ENCODE assay signal across 9 cellular contexts in the genomic region with DNA sequence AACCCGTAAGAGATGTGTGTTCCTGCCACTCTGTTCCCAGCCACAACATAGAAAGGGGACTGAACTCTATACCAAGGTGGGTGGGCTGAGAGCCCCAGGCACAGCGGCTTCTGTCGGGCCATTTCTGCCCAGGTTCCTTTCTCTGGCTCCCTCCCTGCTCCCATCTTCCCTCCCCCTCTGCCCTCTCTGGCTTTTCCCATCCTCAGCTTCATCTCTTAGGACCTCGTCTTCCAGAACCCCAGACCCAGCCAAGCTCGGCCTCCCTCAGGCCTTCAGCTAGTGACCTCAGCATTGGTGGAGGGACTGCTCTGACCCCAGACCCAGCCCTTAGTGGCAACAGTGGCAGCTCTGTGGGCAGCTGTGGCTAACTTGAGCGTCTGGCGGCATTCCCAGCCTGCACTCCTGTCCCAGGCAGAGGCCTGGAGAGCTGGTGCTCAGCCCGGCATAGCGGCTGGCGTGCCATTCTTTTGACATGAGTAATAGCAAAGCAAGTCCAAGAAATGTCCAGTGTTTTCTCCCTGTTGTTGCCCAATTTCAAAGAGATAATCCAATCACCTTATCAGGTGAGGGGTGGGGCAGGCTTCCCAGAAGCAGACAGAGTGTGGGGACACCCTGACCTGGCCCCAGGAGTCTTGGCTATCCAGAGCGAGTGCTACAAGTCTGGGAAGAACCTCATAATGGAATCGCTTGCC. TPM values are rescaled to one million over a fixed set of nuclear protein-coding genes. Genes with fewer than 3 reads are reported as not detected.
DNase-seq lines count a peak whose midpoint lies in the region; ATAC-seq, FAIRE-seq and TF ChIP-seq lines count a peak whose summit lies in the region.
"Had no signal": no experiment of that assay in that cellular context is flagged by ENCODE, and none has a peak within 500 bp of the region (broad histone marks: within the 10 kb centered on the region; RNA-seq: fewer than 3 reads in every experiment).

No MANE protein-coding gene starts in this region.

- H3K9me3 ChIP-seq in mammary epithelial cell (replicated peaks; ENCODE audit: insufficient read depth, low read length) (no peaks in the 10 kb centered on the region), kidney (ENCODE audit: control insufficient read depth in 1 of 2, low read length in 2 of 2) (no peaks in the 10 kb centered on the region)

- no peaks in the 10 kb centered on the region for H3K27me3 ChIP-seq in mammary epithelial cell (ENCODE audit: insufficient read depth, low read length)

- dilution Hi-C loops in mammary epithelial cell (cut with HindIII; ENCODE audit: low sequenced_read_pairs): no loop called here

- H3K27ac ChIP-seq in mammary epithelial cell (ENCODE audit: insufficient read depth, low read depth, low read length): no peak overlapping the region
- no peak overlapping the region for H3K27ac ChIP-seq in kidney (ENCODE audit: low read depth in 2 of 2, low read length in 2 of 2)

- H3K4me3 ChIP-seq in mammary epithelial cell (replicated peaks in 1 of 3; ENCODE audit: insufficient read depth in 1 of 3, low read depth in 2 of 3, low read length in 3 of 3): no peak overlapping the region
- H3K4me3 ChIP-seq in kidney (ENCODE audit: low read length in 2 of 2): no peak overlapping the region

- peak; percentile 72 for FAIRE-seq in H54 (lab: Jason Lieb, UNC)
- no peak for FAIRE-seq in kidney (lab: Jason Lieb, UNC)

- intact Hi-C loops in mammary epithelial cell (cut with micrococcal nuclease) (loop anchor here (2.0 kb wide), 1 partner anchor 68 kb away; no protein-coding TSS in a partner anchor), kidney (cut with DNase I) (no loop called here)

- no TSS peak for BruUV-seq in mammary epithelial cell (replicated peaks; lab: Mats Ljungman, UMichigan)

- peaks cover 20% of the 10 kb centered on the region for H3K4me1 ChIP-seq in mammary epithelial cell (ENCODE audit: insufficient read depth, low read length)
- peaks cover 0 to 10% of the 10 kb centered on the region in 2 donors for H3K4me1 ChIP-seq in kidney (ENCODE audit: control insufficient read depth in 1 of 2, insufficient read depth in 1 of 2, low read depth in 1 of 2, low read length in 2 of 2)

- CTCF ChIA-PET in mammary epithelial cell (lab: Charles Lee; ENCODE audit: low non-redundant PET): no interaction called here

- H2AFZ ChIP-seq in mammary epithelial cell (ENCODE audit: low read depth, low read length): peak overlapping the region; percentile 74

- TF ChIP-seq CTCF in mammary epithelial cell (conservative IDR thresholded peaks at IDR 0.05 in 1 of 2, IDR thresholded peaks at IDR 0.05 in 1 of 2; ENCODE audit: extremely low read depth in 1 of 2, insufficient read depth in 1 of 2, low read depth in 1 of 2, low read length in 2 of 2) (no peak), kidney (IDR thresholded peaks at IDR 0.05; ENCODE audit: borderline replicate concordance, extremely low read depth, insufficient read depth) (no peak)

- no peak for TF ChIP-seq POLR2A in H54 (IDR thresholded peaks at IDR 0.05; ENCODE audit: low read depth, low read length)

- in situ Hi-C loops in mammary epithelial cell (cut with MboI; ENCODE audit: low sequenced_read_pairs in 2 of 2): loop anchor here in 1 of 2 donors (25.0 kb wide), 1 partner anchor 214 kb away; the partner anchor contains the start of gene MKI67

- H3K79me2 ChIP-seq in mammary epithelial cell (ENCODE audit: insufficient read depth, low read length): no peaks in the 10 kb centered on the region

- H3K9ac ChIP-seq in mammary epithelial cell (ENCODE audit: insufficient read depth, low read length) (no peak overlapping the region), kidney (ENCODE audit: low read length in 2 of 2) (no peak overlapping the region)

- H3K4me2 ChIP-seq in mammary epithelial cell (ENCODE audit: insufficient read depth, low read depth, low read length): peak overlapping the region; percentile 10

- peak; percentile 60 for DNase-seq in H54 (ENCODE audit: insufficient read length, low spot score)
- DNase-seq in mammary epithelial cell: peak; percentile 86
- DNase-seq in kidney: peak; percentile 91
- DNase-seq in stromal cell of bone marrow (ENCODE audit: low read depth): peak; percentile 54
- DNase-seq in activated CD4-positive, alpha-beta T cell treated with anti-CD3 and anti-CD28 coated beads, Interleukin-2, amount 50 U/mL, for 1 hour: no peak
- DNase-seq: NCI-H1105 treated with DMSO at 0.1 percent for 48 hours had no signal

- H3K36me3 ChIP-seq in mammary epithelial cell (ENCODE audit: insufficient read depth, low read length): no peaks in the 10 kb centered on the region
- no peaks in the 10 kb centered on the region for H3K36me3 ChIP-seq in kidney (ENCODE audit: control insufficient read depth in 1 of 2, insufficient read depth in 2 of 2, low read length in 2 of 2)

- 27% methylated on average over 11 of the region's 12 CpGs for WGBS in mammary epithelial cell (ENCODE audit: low coverage, missing lambda C conversion rate)

- no peaks in the 10 kb centered on the region for H4K20me1 ChIP-seq in mammary epithelial cell (ENCODE audit: insufficient read depth, low read length)

- ATAC-seq in GM19455 (IDR thresholded peaks at IDR 0.05; ENCODE audit: unreplicated experiment) (no peak), HG03439 (IDR thresholded peaks at IDR 0.05; ENCODE audit: unreplicated experiment) (no peak), GM19467 (IDR thresholded peaks at IDR 0.05; ENCODE audit: unreplicated experiment) (no peak)

RNA-seq across cellular contexts. Expression of gene PTPRE, which starts 15.9 kb away (rescaled TPM):
- total RNA-seq in mammary epithelial cell: 10 to 100 TPM; 44.2 to 70.5 TPM
- 24.1 TPM for polyA plus RNA-seq in mammary epithelial cell
- 51.7 TPM for polyA minus RNA-seq in mammary epithelial cell
- total RNA-seq in kidney: 25.7 TPM
- polyA plus RNA-seq in kidney (ENCODE audit: insufficient read depth, low read depth, low replicate concordance): 1.1 TPM

RNA-seq across cellular contexts. Expression of gene CLRN3, which starts 30.1 kb away (rescaled TPM):
- total RNA-seq in mammary epithelial cell: not detected
- not detected for polyA plus RNA-seq in mammary epithelial cell
- not detected for polyA minus RNA-seq in mammary epithelial cell
- total RNA-seq in kidney: 9.4 TPM
- polyA plus RNA-seq in kidney (ENCODE audit: insufficient read depth, low read depth, low replicate concordance): 42.1 TPM

Comparison
In these comparisons a context has a peak if more than half of its experiments do, and no peak if none do; other contexts are left out.
1. RNA of gene CLRN3, which starts 30.1 kb away (total RNA-seq): 9.4 TPM in kidney (single experiment); not detected in mammary epithelial cell; every median in the first group is over 10 times any median in the second.